ENCODE assay signal across 8 cellular contexts in genomic region chr3:122564155-122564912, GRCh38. TPM values are rescaled to one million over a fixed set of nuclear protein-coding genes. Genes with fewer than 3 reads are reported as not detected.
DNase-seq lines count a peak whose midpoint lies in the region; ATAC-seq, FAIRE-seq and TF ChIP-seq lines count a peak whose summit lies in the region.

Gene DTX3L (plus strand): TSS chr3:122564338. CDS start chr3:122564427, 89 bp downstream.
Gene PARP9 (minus strand): TSS chr3:122564300. CDS start chr3:122559620, 4,680 bp downstream.

- peak; percentile 51 for ATAC-seq in GM21367 (IDR thresholded peaks at IDR 0.05; ENCODE audit: unreplicated experiment)
- ATAC-seq in PC-3: peak; percentile 89
- ATAC-seq in activated T-cell treated with anti-CD3 and anti-CD28 coated beads, Interleukin-2, amount 50 U/mL, for 4 hours: peak; percentile 79 to 88

- POLR2A ChIA-PET in PC-3 (lab: Charles Lee; ENCODE audit: unreplicated experiment): interaction anchor here (0.5 to 0.7 kb wide), 2 partner anchors 42 to 46 kb away, joined by 3 to 4 read pairs; no protein-coding TSS in a partner anchor

- H3K27me3 ChIP-seq in PC-3 (ENCODE audit: low read length) (no peaks in the 10 kb centered on the region), mucosa of stomach (ENCODE audit: control insufficient read depth, insufficient read depth, low read length) (no peaks in the 10 kb centered on the region)

- H3K9ac ChIP-seq in PC-3 (ENCODE audit: low read length) (peak within 1 kb of the TSS; percentile 90), mucosa of stomach (ENCODE audit: low read length) (peak within 1 kb of the TSS; percentile 97)

- H3K9me3 ChIP-seq in PC-3 (ENCODE audit: low read length) (no peaks in the 10 kb centered on the region), mucosa of stomach (ENCODE audit: control insufficient read depth, low read length) (no peaks in the 10 kb centered on the region)

- no peaks in the 10 kb centered on the region for H3K9me3 Mint-ChIP-seq in activated T-cell treated with anti-CD3 and anti-CD28 coated beads, Interleukin-2, amount 50 U/mL, for 4 hours

- peak; percentile 83 for DNase-seq in COLO668 (lab: John Stamatoyannopoulos, UW; ENCODE audit: unreplicated experiment)
- peak; percentile 92 for DNase-seq in HTR-8/SVneo (ENCODE audit: insufficient read length, low spot score)
- peak; percentile 83 for DNase-seq in PC-3
- peak; percentile 86 for DNase-seq in activated T-cell treated with anti-CD3 and anti-CD28 coated beads, Interleukin-2, amount 50 U/mL, for 4 hours
- peak; percentile 91 to 93 for DNase-seq in erythroblast (lab: John Stamatoyannopoulos, UW)
- DNase-seq in stimulated activated CD8-positive, alpha-beta memory T cell treated with anti-CD3 and anti-CD28 coated beads, Interleukin-4, amount 100 ng/mL, for 48 hours: peak; percentile 84

- H3K4me1 Mint-ChIP-seq in activated T-cell treated with anti-CD3 and anti-CD28 coated beads, Interleukin-2, amount 50 U/mL, for 4 hours (ENCODE audit: low read depth): peaks cover 74% of the 10 kb centered on the region

- no TSS peak for BruUV-seq in PC-3 (replicated peaks; lab: Mats Ljungman, UMichigan)

- peak within 1 kb of the TSS; percentile 92 for H3K4me2 ChIP-seq in PC-3 (ENCODE audit: low read length)

- H3K79me2 ChIP-seq in PC-3 (ENCODE audit: low read length): peaks cover 24% of the 10 kb centered on the region

- CTCF ChIA-PET in PC-3 (lab: Charles Lee): interaction anchor here (0.9 kb wide), 1 partner anchor 115 kb away, joined by 3 read pairs; no protein-coding TSS in a partner anchor

- H3K4me3 ChIP-seq in PC-3 (ENCODE audit: low read length) (peak within 1 kb of the TSS; percentile 81), mucosa of stomach (ENCODE audit: low read length) (peak within 1 kb of the TSS; percentile 33)

- no peak for TF ChIP-seq CTCF in PC-3 (conservative IDR thresholded peaks at IDR 0.05; ENCODE audit: low read depth, low read length)

- FAIRE-seq in HTR-8/SVneo (lab: Jason Lieb, UNC): no peak

- no peaks in the 10 kb centered on the region for H4K20me1 ChIP-seq in PC-3 (ENCODE audit: low read length)

- H3K4me1 ChIP-seq in PC-3 (ENCODE audit: insufficient read depth, low read length) (peaks cover 20% of the 10 kb centered on the region), mucosa of stomach (ENCODE audit: control insufficient read depth, insufficient read depth, low read length) (peaks cover 10% of the 10 kb centered on the region)

- H3F3A ChIP-seq in PC-3 (ENCODE audit: low read length, unreplicated experiment): no peaks in the 10 kb centered on the region

- H3K4me3 Mint-ChIP-seq in activated T-cell treated with anti-CD3 and anti-CD28 coated beads, Interleukin-2, amount 50 U/mL, for 4 hours: peak within 1 kb of the TSS; percentile 89

- intact Hi-C loops in PC-3 (cut with micrococcal nuclease): loop anchor here (1.0 to 5.0 kb wide), 2 partner anchors 115 to 228 kb away; partner anchors contain the start of gene HSPBAP1

- no peaks in the 10 kb centered on the region for H3K27me3 Mint-ChIP-seq in activated T-cell treated with anti-CD3 and anti-CD28 coated beads, Interleukin-2, amount 50 U/mL, for 4 hours (ENCODE audit: low read depth)

- peak; percentile 82 for TF ChIP-seq POLR2A in erythroblast (IDR thresholded peaks at IDR 0.05; ENCODE audit: low read length)

- peaks cover 38% of the 10 kb centered on the region for H3K36me3 Mint-ChIP-seq in activated T-cell treated with anti-CD3 and anti-CD28 coated beads, Interleukin-2, amount 50 U/mL, for 4 hours (ENCODE audit: insufficient read depth)

- H3K27ac ChIP-seq in PC-3 (ENCODE audit: low read length): peak within 1 kb of the TSS; percentile 81

- H3K36me3 ChIP-seq in PC-3 (ENCODE audit: low read depth, low read length) (0 out of 2 replicates have a peak, but pooled peaks cover 6% of the 10 kb centered on the region), mucosa of stomach (ENCODE audit: control insufficient read depth, insufficient read depth, low read length) (peaks cover 8% of the 10 kb centered on the region)

- H3K9me2 ChIP-seq in PC-3 (replicated peaks; ENCODE audit: low read length): no peaks in the 10 kb centered on the region

- peak within 1 kb of the TSS; percentile 89 for H2AFZ ChIP-seq in PC-3 (ENCODE audit: low read length)

RNA-seq across cellular contexts. Expression of gene DTX3L, which starts in this region (rescaled TPM):
- 11.1 and 11.9 TPM in 2 replicates for total RNA-seq in PC-3 (2014; rRNA removed)
- 10 to 100 TPM; 21.6 to 36.5 (median 25.2) TPM for total RNA-seq in activated T-cell treated with anti-CD3 and anti-CD28 coated beads, Interleukin-2, amount 50 U/mL, for 4 hours

RNA-seq across cellular contexts. Expression of gene PARP9, which starts in this region (rescaled TPM):
- total RNA-seq in PC-3 (2014; rRNA removed): 13.8 and 14.8 TPM in 2 replicates
- 10 to 100 TPM; 18.2 to 30.9 (median 20.3) TPM for total RNA-seq in activated T-cell treated with anti-CD3 and anti-CD28 coated beads, Interleukin-2, amount 50 U/mL, for 4 hours

Comparison
In these comparisons a context has a peak if more than half of its experiments do, and no peak if none do; other contexts are left out.
1. Peak in every context shown above with its lines: DNase-seq, ATAC-seq, H3K4me3 ChIP-seq and H3K27ac ChIP-seq.